In genomic region chr3:129315386-129315991, GRCh38 we compare ENCODE assay signal across 8 cellular contexts. TPM values are rescaled to one million over a fixed set of nuclear protein-coding genes. Genes with fewer than 3 reads are reported as not detected.
DNase-seq lines count a peak whose midpoint lies in the region; TF ChIP-seq lines count a peak whose summit lies in the region.

No MANE protein-coding gene starts in this region.

- DNase-seq in AG08396 (ENCODE audit: low spot score) (peak; percentile 53), SK-N-MC (ENCODE audit: low read depth, low spot score) (no peak), breast epithelium (ENCODE audit: low spot score in 2 of 2) (peak in 1 of 2 donors; percentile 47), GM13976 (ENCODE audit: low spot score) (no peak), NCI-H345 treated with DMSO at 0.1 percent for 48 hours (lab: John Stamatoyannopoulos, UW; ENCODE audit: unreplicated experiment) (no peak)
- peak; percentile 45 to 51 for DNase-seq in stimulated activated CD4-positive, alpha-beta T cell treated with anti-CD3 and anti-CD28 coated beads, Interleukin-2, amount 100 ng/mL, for 24 hours

- H3K4me3 ChIP-seq in SK-N-MC (peak overlapping the region; percentile 91), breast epithelium (peak overlapping the region; percentile 81 to 94 (median 82))

- no peak for TF ChIP-seq CTCF in breast epithelium (IDR thresholded peaks at IDR 0.05)
- TF ChIP-seq CTCF in GM13976 (IDR thresholded peaks at IDR 0.05; ENCODE audit: borderline replicate concordance, control extremely low read depth, extremely low read depth, insufficient read depth, missing control alignments): no peak

- in situ Hi-C loops in GM13976 (cut with MboI; ENCODE audit: low sequenced_read_pairs, unreplicated experiment): no loop called here

- peaks cover 8 to 15% of the 10 kb centered on the region in 2 donors for H3K4me1 ChIP-seq in breast epithelium

- H3K9me3 ChIP-seq in SK-N-MC (ENCODE audit: low read depth, low read length) (no peaks in the 10 kb centered on the region), breast epithelium (no peaks in the 10 kb centered on the region)

- H3K9ac ChIP-seq in SK-N-MC (ENCODE audit: insufficient read length): peak overlapping the region; percentile 94

- intact Hi-C loops in breast epithelium (cut with DNase I; ENCODE audit: low total_unique reads): no loop called here

- H3K27ac ChIP-seq in SK-N-MC (peak overlapping the region; percentile 55), breast epithelium (peak overlapping the region; percentile 93 to 97), layer of hippocampus (ENCODE audit: low read depth, low read length) (peak overlapping the region; percentile 71)

- TF ChIP-seq POLR2A in GM19099 (IDR thresholded peaks at IDR 0.05; ENCODE audit: extremely low read depth, insufficient read length, low read depth) (peak; percentile 12), breast epithelium (IDR thresholded peaks at IDR 0.05) (no peak)

- H3K27me3 ChIP-seq in breast epithelium: no peaks in the 10 kb centered on the region
- H3K27me3 ChIP-seq in layer of hippocampus (ENCODE audit: control insufficient read depth, insufficient read depth, low read length): no peaks in the 10 kb centered on the region

- H3K36me3 ChIP-seq in SK-N-MC (ENCODE audit: insufficient read depth, low read length) (no peaks in the 10 kb centered on the region), breast epithelium (no peaks in the 10 kb centered on the region)

RNA-seq across cellular contexts. Expression of gene HMCES, which starts 36.8 kb away (rescaled TPM):
- 10 to 100 TPM; 32.3 to 40.5 (median 32.8) TPM for total RNA-seq in breast epithelium

Comparison
In these comparisons a context has a peak if more than half of its experiments do, and no peak if none do; other contexts are left out.
1. DNase-seq: peak in AG08396 (single experiment) and stimulated activated CD4-positive, alpha-beta T cell treated with anti-CD3 and anti-CD28 coated beads, Interleukin-2, amount 100 ng/mL, for 24 hours (2 of 2); none in SK-N-MC (single experiment), GM13976 (single experiment) and NCI-H345 treated with DMSO at 0.1 percent for 48 hours (single experiment).
2. Peak in every context shown above with its lines, with median percentiles within 50 percentile points of each other: H3K27ac ChIP-seq.